11 cellular contexts compared by ENCODE assay signal in the genomic region with DNA sequence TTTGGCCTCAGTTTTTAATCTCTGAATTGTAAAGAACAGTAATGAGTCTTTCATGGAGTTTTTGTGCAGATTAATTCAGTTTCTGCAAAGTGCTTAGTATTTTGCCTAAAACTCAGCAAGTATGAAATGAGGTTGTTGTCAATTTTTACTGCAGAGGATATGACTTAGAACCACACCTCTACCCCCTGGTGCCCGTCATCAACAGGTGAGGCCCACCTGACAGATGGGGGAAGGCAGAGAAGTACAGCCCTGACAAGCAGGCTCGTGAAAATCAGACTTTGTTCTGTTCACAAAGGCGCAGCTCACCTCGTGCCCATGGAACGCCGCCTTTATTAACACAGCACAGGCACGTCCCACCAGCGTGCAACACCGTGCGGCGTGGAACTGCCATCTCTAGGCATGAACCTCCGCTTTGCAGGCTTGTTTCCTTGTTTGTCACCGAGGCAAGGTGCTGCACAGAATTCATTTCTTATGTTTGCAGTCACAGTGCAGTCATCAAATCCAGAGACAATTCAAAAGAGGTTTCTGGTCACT. TPM values are rescaled to one million over a fixed set of nuclear protein-coding genes. Genes with fewer than 3 reads are reported as not detected.
DNase-seq lines count a peak whose midpoint lies in the region; FAIRE-seq and TF ChIP-seq lines count a peak whose summit lies in the region.
"Had no signal": no experiment of that assay in that cellular context is flagged by ENCODE, and none has a peak within 500 bp of the region (broad histone marks: within the 10 kb centered on the region; RNA-seq: fewer than 3 reads in every experiment).

No MANE protein-coding gene starts in this region.

- FAIRE-seq in kidney (lab: Jason Lieb, UNC): no peak
- FAIRE-seq: bronchial epithelial cell had no signal

- peak overlapping the region; percentile 79 for H3K27ac Mint-ChIP-seq in activated naive CD4-positive, alpha-beta T cell treated with anti-CD3 and anti-CD28 coated beads for 36 hours

- H3K9me3 ChIP-seq in kidney (ENCODE audit: control insufficient read depth in 1 of 2, low read length in 2 of 2): no peaks in the 10 kb centered on the region

- no peaks in the 10 kb centered on the region for H3K4me1 ChIP-seq in kidney (ENCODE audit: control insufficient read depth in 1 of 2, insufficient read depth in 1 of 2, low read depth in 1 of 2, low read length in 2 of 2)

- H3K4me3 Mint-ChIP-seq in activated naive CD4-positive, alpha-beta T cell treated with anti-CD3 and anti-CD28 coated beads for 36 hours: peak overlapping the region; percentile 61

- H3K9me3 Mint-ChIP-seq in activated naive CD4-positive, alpha-beta T cell treated with anti-CD3 and anti-CD28 coated beads for 36 hours: peaks cover 2% of the 10 kb centered on the region

- in situ Hi-C loops in KBM-7 (cut with MboI; ENCODE audit: low pct_unique_long_range_greater_than_20kb, low sequenced_read_pairs): no loop called here

- H3K9ac ChIP-seq in kidney (ENCODE audit: low read length in 2 of 2): peak overlapping the region in 1 of 2 donors; percentile 20

- CTCF ChIA-PET in activated naive CD4-positive, alpha-beta T cell treated with anti-CD3 and anti-CD28 coated beads for 36 hours (lab: Charles Lee): interaction anchor here (1.1 to 5.1 kb wide), 2 partner anchors 13 to 40 kb away, joined by 4 to 44 read pairs; partner anchors contain the start of gene CYP4V2

- peaks cover 18 to 24% of the 10 kb centered on the region in 2 donors for H3K36me3 ChIP-seq in kidney (ENCODE audit: control insufficient read depth in 1 of 2, insufficient read depth in 2 of 2, low read length in 2 of 2)

- peak; percentile 1 for TF ChIP-seq CTCF in kidney (IDR thresholded peaks at IDR 0.05; ENCODE audit: borderline replicate concordance, extremely low read depth, insufficient read depth)

- peak overlapping the region in 1 of 2 donors; percentile 56 for H3K4me3 ChIP-seq in kidney (ENCODE audit: low read length in 2 of 2)

- H3K4me1 Mint-ChIP-seq in activated naive CD4-positive, alpha-beta T cell treated with anti-CD3 and anti-CD28 coated beads for 36 hours (ENCODE audit: low read depth): peaks cover 34% of the 10 kb centered on the region

- peaks cover 12% of the 10 kb centered on the region for H3K36me3 Mint-ChIP-seq in activated naive CD4-positive, alpha-beta T cell treated with anti-CD3 and anti-CD28 coated beads for 36 hours (ENCODE audit: low read depth)

- H3K27ac ChIP-seq in angular gyrus (ENCODE audit: low read depth, low read length) (peak overlapping the region; percentile 8), kidney (ENCODE audit: low read depth in 2 of 2, low read length in 2 of 2) (peak overlapping the region in 1 of 2 donors; percentile 79), temporal lobe (ENCODE audit: low read depth, low read length) (peak overlapping the region; percentile 10)

- H3K27me3 Mint-ChIP-seq in activated naive CD4-positive, alpha-beta T cell treated with anti-CD3 and anti-CD28 coated beads for 36 hours (ENCODE audit: low read depth): no peaks in the 10 kb centered on the region

- peak; percentile 22 for DNase-seq in activated naive CD4-positive, alpha-beta T cell treated with anti-CD3 and anti-CD28 coated beads for 36 hours
- no peak for DNase-seq in activated naive CD4-positive, alpha-beta T cell treated with anti-CD3 and anti-CD28 coated beads, Interleukin-2, amount 50 U/mL, for 16 hours
- DNase-seq in kidney (no peak), retina (no peak), dermis blood vessel endothelial cell (no peak), KBM-7 (no peak)
- DNase-seq: glutamatergic neuron had no signal

- intact Hi-C loops in activated naive CD4-positive, alpha-beta T cell treated with anti-CD3 and anti-CD28 coated beads for 36 hours (cut with micrococcal nuclease): loop anchor here (5.0 kb wide), 1 partner anchor 617 kb away; no protein-coding TSS in a partner anchor
- intact Hi-C loops in kidney (cut with DNase I): no loop called here

RNA-seq across cellular contexts. Expression of gene CYP4V2, which starts 13.3 kb away (rescaled TPM):
- 1 to 10 TPM; 3.3 TPM for total RNA-seq in activated naive CD4-positive, alpha-beta T cell treated with anti-CD3 and anti-CD28 coated beads for 36 hours
- total RNA-seq in kidney (69.8 TPM), temporal lobe (9.3 TPM), dermis blood vessel endothelial cell (3.9 and 5.8 TPM in 2 replicates)
- 29.5 TPM for polyA plus RNA-seq in kidney (ENCODE audit: insufficient read depth, low read depth, low replicate concordance)

RNA-seq across cellular contexts. Expression of gene KLKB1, which starts 22.6 kb away (rescaled TPM):
- not detected for total RNA-seq in activated naive CD4-positive, alpha-beta T cell treated with anti-CD3 and anti-CD28 coated beads for 36 hours
- total RNA-seq in kidney: 2.1 TPM
- polyA plus RNA-seq in kidney (ENCODE audit: insufficient read depth, low read depth, low replicate concordance): 5.7 TPM
- total RNA-seq in temporal lobe: 0.74 TPM
- total RNA-seq in dermis blood vessel endothelial cell: 0.34 and 0.56 TPM in 2 replicates
- total RNA-seq: bronchial epithelial cell, mesenteric fat pad had no signal
